In genomic region chr1:153533689-153534201, GRCh38 we compare ENCODE assay signal across 8 cellular contexts. TPM values are rescaled to one million over a fixed set of nuclear protein-coding genes. Genes with fewer than 3 reads are reported as not detected.
A peak's percentile ranks its signal among the peaks of the same experiment; 100 is the strongest.
DNase-seq lines count a peak whose midpoint lies in the region; ATAC-seq lines count a peak whose summit lies in the region.

No MANE protein-coding gene starts in this region.

- no peaks in the 10 kb centered on the region for H3K9me3 ChIP-seq in mucosa of stomach (ENCODE audit: control insufficient read depth, low read length)

- no peak for ATAC-seq in effector memory CD8-positive, alpha-beta T cell (replicated peaks)
- no peak for ATAC-seq in HG03039 (IDR thresholded peaks at IDR 0.05; ENCODE audit: unreplicated experiment)

- peak overlapping the region; percentile 99 for H3K9ac ChIP-seq in mucosa of stomach (ENCODE audit: low read length)

- H3K4me1 ChIP-seq in mucosa of stomach (ENCODE audit: control insufficient read depth, insufficient read depth, low read length), result peaks cover 62% of the 10 kb centered on the region

- no peaks in the 10 kb centered on the region for H3K27me3 ChIP-seq in mucosa of stomach (ENCODE audit: control insufficient read depth, insufficient read depth, low read length)

- intact Hi-C loops in activated CD4-positive, alpha-beta T cell treated with anti-CD3 and anti-CD28 coated beads, Interleukin-2, amount 10 ng/mL, durations not matched to agents 24 days and 14 days (cut with micrococcal nuclease), result loop anchor here (1.0 to 10.0 kb wide), 5 partner anchors 23 to 431 kb away; partner anchors contain the start of genes CHTOP, CREB3L4, S100A14 and SLC39A1

- H3K27me3 Mint-ChIP-seq in activated CD4-positive, alpha-beta T cell treated with anti-CD3 and anti-CD28 coated beads, Interleukin-2, amount 10 ng/mL, durations not matched to agents 24 days and 14 days, result no peaks in the 10 kb centered on the region
- H3K27me3 Mint-ChIP-seq in effector memory CD8-positive, alpha-beta T cell, result no peaks in the 10 kb centered on the region

- H3K36me3 ChIP-seq in mucosa of stomach (ENCODE audit: control insufficient read depth, insufficient read depth, low read length), result peaks cover 14% of the 10 kb centered on the region

- peak overlapping the region; percentile 86 for H3K27ac Mint-ChIP-seq in activated CD4-positive, alpha-beta T cell treated with anti-CD3 and anti-CD28 coated beads, Interleukin-2, amount 10 ng/mL, durations not matched to agents 24 days and 14 days
- peak overlapping the region; percentile 91 to 95 for H3K27ac Mint-ChIP-seq in effector memory CD8-positive, alpha-beta T cell

- no peak for DNase-seq in activated CD4-positive, alpha-beta T cell treated with anti-CD3 and anti-CD28 coated beads, Interleukin-2, amount 10 ng/mL, durations not matched to agents 24 days and 14 days
- no peak for DNase-seq in activated CD4-positive, alpha-beta T cell treated with anti-CD3 and anti-CD28 coated beads for 1 hour
- DNase-seq in SW480 (ENCODE audit: low spot score) (peak; percentile 93), NCI-H1105 (lab: John Stamatoyannopoulos, UW) (no peak), GDM1 (lab: John Stamatoyannopoulos, UW) (no peak)
- no peak for DNase-seq in effector memory CD8-positive, alpha-beta T cell

- H3K36me3 Mint-ChIP-seq in activated CD4-positive, alpha-beta T cell treated with anti-CD3 and anti-CD28 coated beads, Interleukin-2, amount 10 ng/mL, durations not matched to agents 24 days and 14 days (ENCODE audit: low read depth), result peaks cover 17% of the 10 kb centered on the region
- H3K36me3 Mint-ChIP-seq in effector memory CD8-positive, alpha-beta T cell (ENCODE audit: insufficient read depth), result peaks cover 49% of the 10 kb centered on the region

- H3K9me3 Mint-ChIP-seq in activated CD4-positive, alpha-beta T cell treated with anti-CD3 and anti-CD28 coated beads, Interleukin-2, amount 10 ng/mL, durations not matched to agents 24 days and 14 days, result no peaks in the 10 kb centered on the region
- no peaks in the 10 kb centered on the region for H3K9me3 Mint-ChIP-seq in effector memory CD8-positive, alpha-beta T cell

- peak overlapping the region; percentile 92 for H3K4me3 Mint-ChIP-seq in activated CD4-positive, alpha-beta T cell treated with anti-CD3 and anti-CD28 coated beads, Interleukin-2, amount 10 ng/mL, durations not matched to agents 24 days and 14 days
- H3K4me3 Mint-ChIP-seq in effector memory CD8-positive, alpha-beta T cell, result peak overlapping the region; percentile 88 to 92

- H3K4me1 Mint-ChIP-seq in activated CD4-positive, alpha-beta T cell treated with anti-CD3 and anti-CD28 coated beads, Interleukin-2, amount 10 ng/mL, durations not matched to agents 24 days and 14 days, result peaks cover 65% of the 10 kb centered on the region
- H3K4me1 Mint-ChIP-seq in effector memory CD8-positive, alpha-beta T cell (ENCODE audit: low read depth in 2 of 2), result peaks cover 51 to 57% of the 10 kb centered on the region in 2 donors

- H3K4me3 ChIP-seq in mucosa of stomach (ENCODE audit: low read length), result peak overlapping the region; percentile 85

RNA-seq across cellular contexts. Expression of gene S100A6, which starts 2.0 kb away (rescaled TPM):
- total RNA-seq in activated CD4-positive, alpha-beta T cell treated with anti-CD3 and anti-CD28 coated beads, Interleukin-2, amount 10 ng/mL, durations not matched to agents 24 days and 14 days, result 166 and 174 TPM in 2 replicates

RNA-seq across cellular contexts. Expression of gene S100A5, which starts 7.0 kb away (rescaled TPM):
- total RNA-seq in activated CD4-positive, alpha-beta T cell treated with anti-CD3 and anti-CD28 coated beads, Interleukin-2, amount 10 ng/mL, durations not matched to agents 24 days and 14 days, result 2.3 and 2.6 TPM in 2 replicates

RNA-seq across cellular contexts. Expression of gene S100A4, which starts 11.9 kb away (rescaled TPM):
- 132 and 134 TPM in 2 replicates for total RNA-seq in activated CD4-positive, alpha-beta T cell treated with anti-CD3 and anti-CD28 coated beads, Interleukin-2, amount 10 ng/mL, durations not matched to agents 24 days and 14 days

RNA-seq across cellular contexts. Expression of gene S100A3, which starts 15.3 kb away (rescaled TPM):
- not detected in 2 replicates for total RNA-seq in activated CD4-positive, alpha-beta T cell treated with anti-CD3 and anti-CD28 coated beads, Interleukin-2, amount 10 ng/mL, durations not matched to agents 24 days and 14 days

RNA-seq across cellular contexts. Expression of gene S100A2, which starts 31.9 kb away (rescaled TPM):
- total RNA-seq in activated CD4-positive, alpha-beta T cell treated with anti-CD3 and anti-CD28 coated beads, Interleukin-2, amount 10 ng/mL, durations not matched to agents 24 days and 14 days, result 0.40 and 1.2 TPM in 2 replicates
